ENCODE assay signal across 17 cellular contexts in the genomic region with DNA sequence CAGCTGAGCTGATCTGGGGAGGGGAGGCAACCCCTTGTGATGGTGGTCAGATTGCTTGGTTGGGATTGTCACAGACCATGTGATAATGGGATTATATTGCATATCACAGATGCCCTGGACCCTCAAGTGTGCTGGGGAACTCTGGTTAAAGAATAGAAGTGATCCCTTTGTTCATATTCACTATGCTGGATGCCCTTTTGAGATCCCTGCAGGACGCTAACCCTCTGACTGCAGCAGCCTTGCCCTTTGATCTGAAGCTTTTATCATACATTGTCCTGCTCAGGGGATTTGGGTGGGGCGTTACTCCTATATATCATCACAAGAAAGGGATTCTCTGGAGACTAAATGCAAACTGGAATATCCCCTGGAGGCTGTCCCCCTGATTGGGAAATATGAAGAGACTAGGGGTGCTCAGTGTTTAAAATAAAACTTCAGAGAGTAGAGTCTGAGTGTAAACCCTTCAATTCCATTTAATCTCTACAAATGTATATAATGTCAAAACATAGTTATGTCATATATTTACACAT.
"Had no signal": no experiment of that assay in that cellular context is flagged by ENCODE, and none has a peak within 500 bp of the region (broad histone marks: within the 10 kb centered on the region; RNA-seq: fewer than 3 reads in every experiment).

No MANE protein-coding gene starts in this region.

- DNase-seq: cortex of kidney; dorsolateral prefrontal cortex; effector CD8-positive, alpha-beta T cell; esophagus squamous epithelium; foreskin fibroblast; hippocampal formation; kidney glomerular epithelial cell; mucosa of descending colon; naive thymus-derived CD8-positive, alpha-beta T cell; posterior cingulate gyrus; sigmoid colon; stimulated activated CD4-positive, alpha-beta T cell treated with anti-CD3 and anti-CD28 coated beads, Interleukin-12 subunit alpha, Interleukin-12 subunit beta, amount 100 ng/mL, for 4 hours; stimulated activated naive CD4-positive, alpha-beta T cell treated with Interleukin-2 at 50 U/mL for 16 hours; trophoblast cell had no signal

- H3K27ac Mint-ChIP-seq: naive thymus-derived CD8-positive, alpha-beta T cell had no signal

- H3K9me3 Mint-ChIP-seq: naive thymus-derived CD8-positive, alpha-beta T cell had no signal

- H3K4me3 Mint-ChIP-seq: naive thymus-derived CD8-positive, alpha-beta T cell had no signal

- ATAC-seq: naive thymus-derived CD8-positive, alpha-beta T cell had no signal

- H3K4me3 ChIP-seq: dorsolateral prefrontal cortex, esophagus squamous epithelium, mucosa of descending colon, sigmoid colon, skin epidermis had no signal

- H3K9me3 ChIP-seq: esophagus squamous epithelium, mucosa of descending colon, sigmoid colon had no signal

- H3K27ac ChIP-seq: epithelial cell of prostate, esophagus squamous epithelium, sigmoid colon had no signal

- FAIRE-seq: islet of Langerhans had no signal

- H3K36me3 ChIP-seq: esophagus squamous epithelium, sigmoid colon had no signal
